ENCODE assay signal across 8 cellular contexts in genomic region chr6:35240838-35241801, GRCh38. TPM values are rescaled to one million over a fixed set of nuclear protein-coding genes. Genes with fewer than 3 reads are reported as not detected.
DNase-seq lines count a peak whose midpoint lies in the region; ATAC-seq, FAIRE-seq and TF ChIP-seq lines count a peak whose summit lies in the region.

No MANE protein-coding gene starts in this region.

- H4K20me1 ChIP-seq in keratinocyte (ENCODE audit: control insufficient read depth, extremely low read depth, insufficient read depth, low read length): peaks cover 3% of the 10 kb centered on the region

- no peaks in the 10 kb centered on the region for H3K9me1 ChIP-seq in keratinocyte (ENCODE audit: control insufficient read depth, extremely low read depth, insufficient read depth, low read length)

- H3K4me1 ChIP-seq in A673 (ENCODE audit: insufficient read depth, low read length, poor library complexity, severe bottlenecking) (no peaks in the 10 kb centered on the region), keratinocyte (ENCODE audit: control insufficient read depth, extremely low read depth, insufficient read depth, low read length) (no peaks in the 10 kb centered on the region)

- H3K27me3 ChIP-seq in A673 (replicated peaks; ENCODE audit: insufficient read depth, low read depth, low read length, poor library complexity): no peaks in the 10 kb centered on the region
- H3K27me3 ChIP-seq in keratinocyte (ENCODE audit: control insufficient read depth, extremely low read depth, insufficient read depth, low read length): no peaks in the 10 kb centered on the region

- peak; percentile 64 for DNase-seq in A673 (ENCODE audit: low spot score)
- DNase-seq in GM18507 (ENCODE audit: extremely low spot score, insufficient read length, low read depth): peak; percentile 67
- DNase-seq in NCI-H1930 (lab: John Stamatoyannopoulos, UW): peak; percentile 26 to 44
- DNase-seq in T47D (ENCODE audit: low read depth in 1 of 2, low spot score in 1 of 2): peak; percentile 85 to 93
- DNase-seq in keratinocyte (ENCODE audit: low read depth, low spot score): peak; percentile 15
- peak; percentile 71 for DNase-seq in stimulated activated CD4-positive, alpha-beta T cell treated with anti-CD3 and anti-CD28 coated beads, Interleukin-1b, Interleukin-23, amount 100 ng/mL, for 4 hours (ENCODE audit: low read depth in 2 of 2)

- intact Hi-C loops in A673 (cut with micrococcal nuclease; ENCODE audit: unreplicated experiment): loop anchor here (5.0 kb wide), 1 partner anchor 94 kb away; no protein-coding TSS in a partner anchor

- H3K79me2 ChIP-seq in keratinocyte (ENCODE audit: control insufficient read depth, insufficient read depth, low read length): no peaks in the 10 kb centered on the region

- H3K27ac ChIP-seq in A673 (ENCODE audit: low read depth, low read length, poor library complexity, severe bottlenecking) (no peak overlapping the region), keratinocyte (ENCODE audit: control insufficient read depth, insufficient read depth, low read length) (no peak overlapping the region)

- CTCF ChIA-PET in A673 (lab: Charles Lee): interaction anchor here (0.5 to 1.4 kb wide), 4 partner anchors 36 to 664 kb away, joined by 3 to 5 read pairs (median 4); no protein-coding TSS in a partner anchor

- no peak overlapping the region for H3K4me2 ChIP-seq in keratinocyte (ENCODE audit: control insufficient read depth, extremely low read depth, insufficient read depth, low read depth, low read length)

- dilution Hi-C loops in keratinocyte (cut with MboI; ENCODE audit: extremely low pct_ligation_motif_present, low sequenced_read_pairs): no loop called here

- BruUV-seq in A673 (replicated peaks; lab: Mats Ljungman, UMichigan): no TSS peak

- no peak overlapping the region for H2AFZ ChIP-seq in keratinocyte (ENCODE audit: control insufficient read depth, low read length)

- TF ChIP-seq CTCF in A673 (conservative IDR thresholded peaks at IDR 0.05; ENCODE audit: low read depth, low read length): peak; percentile 98
- peak; percentile 90 for TF ChIP-seq CTCF in WI38 (IDR thresholded peaks at IDR 0.05; ENCODE audit: low read depth, low read length)
- TF ChIP-seq CTCF in keratinocyte (optimal IDR thresholded peaks at IDR 0.05 in 1 of 3, IDR thresholded peaks at IDR 0.05 in 1 of 3, conservative IDR thresholded peaks at IDR 0.05 in 1 of 3; ENCODE audit: extremely low read depth in 1 of 3, insufficient read depth in 2 of 3, low read length in 3 of 3): peak; percentile 94 to 100 (median 98)

- no peak overlapping the region for H3K4me3 ChIP-seq in A673 (ENCODE audit: low read depth, low read length, poor library complexity, severe bottlenecking)
- H3K4me3 ChIP-seq in WI38 (ENCODE audit: low read depth, low read length): no peak overlapping the region
- no peak overlapping the region for H3K4me3 ChIP-seq in keratinocyte (ENCODE audit: control insufficient read depth in 2 of 3, extremely low read depth in 1 of 3, insufficient read depth in 2 of 3, low read depth in 1 of 3, low read length in 3 of 3)

- POLR2A ChIA-PET in A673 (lab: Charles Lee; ENCODE audit: low non-redundant PET): no interaction called here

- in situ Hi-C loops in T47D (cut with HindIII; ENCODE audit: low pct_unique_long_range_greater_than_20kb, low sequenced_read_pairs): no loop called here

- H3K36me3 ChIP-seq in A673 (ENCODE audit: insufficient read depth, low read length, poor library complexity, severe bottlenecking) (no peaks in the 10 kb centered on the region), keratinocyte (ENCODE audit: control insufficient read depth in 2 of 2, extremely low read depth in 1 of 2, insufficient read depth in 2 of 2, low read length in 2 of 2) (no peaks in the 10 kb centered on the region)

- no peak overlapping the region for H3K9ac ChIP-seq in keratinocyte (ENCODE audit: control insufficient read depth, extremely low read depth, insufficient read depth, low read length)

- no peak for ATAC-seq in GM21360 (IDR thresholded peaks at IDR 0.05; ENCODE audit: unreplicated experiment)

- peak; percentile 81 for FAIRE-seq in GM18507 (lab: Jason Lieb, UNC)
- peak; percentile 48 for FAIRE-seq in keratinocyte (lab: Jason Lieb, UNC)

- H3K9me3 ChIP-seq in A673 (ENCODE audit: low read depth, low read length, poor library complexity, severe bottlenecking) (no peaks in the 10 kb centered on the region), keratinocyte (ENCODE audit: control insufficient read depth, low read depth, low read length) (no peaks in the 10 kb centered on the region)

RNA-seq across cellular contexts. Expression of gene ZNF76, which starts 18.4 kb away (rescaled TPM):
- 28.7 and 36.0 TPM in 2 replicates for total RNA-seq in A673 (2021)
- 7.2 to 11.5 TPM (median 7.6 TPM) in 3 replicates for polyA plus RNA-seq in keratinocyte
- polyA plus RNA-seq in keratinocyte (2011; ENCODE audit: low read depth): 3.7 TPM
- 5.8 and 7.7 TPM in 2 replicates for polyA plus RNA-seq in keratinocyte (2011; cell fraction: cytosol; rRNA removed)
- polyA plus RNA-seq in keratinocyte (2011; cell fraction: nucleus; rRNA removed): 22.6 and 32.4 TPM in 2 replicates
- 6.7 and 7.8 TPM in 2 replicates for polyA plus RNA-seq in keratinocyte (2012; ENCODE audit: low replicate concordance)
- polyA minus RNA-seq in keratinocyte: 8.9 to 18.2 TPM (median 16.5 TPM) in 3 replicates
- polyA minus RNA-seq in keratinocyte (2011; cell fraction: cytosol; rRNA and poly(A)+ RNA removed): 10.7 TPM
- polyA minus RNA-seq in keratinocyte (2011; cell fraction: nucleus; rRNA and poly(A)+ RNA removed): 9.7 and 10.9 TPM in 2 replicates

RNA-seq across cellular contexts. Expression of gene SCUBE3, which starts 27.4 kb away (rescaled TPM):
- 0.04 TPM in 1 of 2 replicates, not detected in the other for total RNA-seq in A673 (2021)
- 0.01 to 0.02 TPM in 2 of 3 replicates, not detected in the other for polyA plus RNA-seq in keratinocyte
- polyA plus RNA-seq in keratinocyte (2011; ENCODE audit: low read depth): not detected
- 0.01 TPM in 1 of 2 replicates, not detected in the other for polyA plus RNA-seq in keratinocyte (2011; cell fraction: cytosol; rRNA removed)
- polyA plus RNA-seq in keratinocyte (2011; cell fraction: nucleus; rRNA removed): 0.03 TPM in 2 replicates
- not detected in 2 replicates for polyA plus RNA-seq in keratinocyte (2012; ENCODE audit: low replicate concordance)
- not detected in 3 replicates for polyA minus RNA-seq in keratinocyte
- not detected for polyA minus RNA-seq in keratinocyte (2011; cell fraction: cytosol; rRNA and poly(A)+ RNA removed)
- polyA minus RNA-seq in keratinocyte (2011; cell fraction: nucleus; rRNA and poly(A)+ RNA removed): 0.08 and 0.11 TPM in 2 replicates

RNA-seq across cellular contexts. Expression of gene DEF6, which starts 56.5 kb away (rescaled TPM):
- 0.37 and 0.44 TPM in 2 replicates for total RNA-seq in A673 (2021)
- 12.4 to 17.4 TPM (median 17.3 TPM) in 3 replicates for polyA plus RNA-seq in keratinocyte
- polyA plus RNA-seq in keratinocyte (2011; ENCODE audit: low read depth): 9.1 TPM
- polyA plus RNA-seq in keratinocyte (2011; cell fraction: cytosol; rRNA removed): 6.4 and 10.8 TPM in 2 replicates
- polyA plus RNA-seq in keratinocyte (2011; cell fraction: nucleus; rRNA removed): 22.6 and 34.0 TPM in 2 replicates
- 12.0 and 15.8 TPM in 2 replicates for polyA plus RNA-seq in keratinocyte (2012; ENCODE audit: low replicate concordance)
- 8.1 to 13.7 TPM (median 12.6 TPM) in 3 replicates for polyA minus RNA-seq in keratinocyte
- 15.9 TPM for polyA minus RNA-seq in keratinocyte (2011; cell fraction: cytosol; rRNA and poly(A)+ RNA removed)
- 13.2 and 17.5 TPM in 2 replicates for polyA minus RNA-seq in keratinocyte (2011; cell fraction: nucleus; rRNA and poly(A)+ RNA removed)

Comparison
In these comparisons a context has a peak if more than half of its experiments do, and no peak if none do; other contexts are left out.
1. DNase-seq: peak in every context shown above with its lines; median percentile 89 in T47D; 71 in stimulated activated CD4-positive, alpha-beta T cell treated with anti-CD3 and anti-CD28 coated beads, Interleukin-1b, Interleukin-23, amount 100 ng/mL, for 4 hours; 67 in GM18507; 64 in A673; 35 in NCI-H1930; 15 in keratinocyte.